In the genomic region with DNA sequence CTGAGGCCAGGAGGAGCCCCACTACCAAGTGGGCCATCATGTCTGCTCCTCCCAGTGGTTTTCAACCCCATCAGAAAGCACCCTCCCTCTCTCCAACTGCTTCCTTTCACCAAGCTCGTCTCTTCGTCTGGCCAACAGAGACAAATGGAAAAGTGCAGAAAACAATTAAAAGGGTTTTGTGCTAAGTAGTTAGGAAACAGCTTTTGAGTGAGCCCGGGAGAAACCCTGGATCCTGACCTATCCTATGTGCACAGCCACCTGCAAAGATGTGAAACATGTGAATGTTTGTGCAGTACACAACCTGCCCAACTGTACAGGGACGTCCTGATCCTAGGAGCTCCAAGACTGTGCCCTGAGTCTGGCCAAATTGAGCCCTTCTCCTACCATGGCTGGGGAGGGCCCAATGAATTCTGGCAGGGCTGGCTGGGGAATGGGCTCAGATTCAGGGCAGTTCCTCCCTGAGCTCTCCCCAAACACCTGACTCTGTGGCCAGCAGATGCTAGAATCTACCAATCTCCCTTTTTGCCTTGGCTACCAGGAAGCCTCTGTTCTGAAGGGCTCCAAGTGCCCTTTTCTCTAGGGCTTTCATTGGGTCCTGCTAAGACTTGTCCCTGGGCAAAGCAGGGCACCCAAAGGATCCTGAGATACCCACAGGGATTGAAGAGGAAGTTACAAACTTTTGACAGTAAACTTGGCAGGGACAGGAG, we compare ENCODE assay signal across 9 cellular contexts. TPM values are rescaled to one million over a fixed set of nuclear protein-coding genes. Genes with fewer than 3 reads are reported as not detected.
DNase-seq lines count a peak whose midpoint lies in the region; ATAC-seq and TF ChIP-seq lines count a peak whose summit lies in the region.
"Had no signal": no experiment of that assay in that cellular context is flagged by ENCODE, and none has a peak within 500 bp of the region (broad histone marks: within the 10 kb centered on the region; RNA-seq: fewer than 3 reads in every experiment).

No MANE protein-coding gene starts in this region.

- no TSS peak for BruUV-seq in Caco-2 (replicated peaks; lab: Mats Ljungman, UMichigan)
- BruUV-seq in PC-3 (replicated peaks; lab: Mats Ljungman, UMichigan): no TSS peak

- 0 out of 2 replicates have a peak overlapping the region, but pooled peaks have one; percentile 17 for H3K9ac ChIP-seq in PC-3 (ENCODE audit: low read length)

- H3F3A ChIP-seq in PC-3 (ENCODE audit: low read length, unreplicated experiment): no peaks in the 10 kb centered on the region

- 77 to 84% methylated on average over 4 of the region's 4 CpGs for WGBS in sigmoid colon, 2 donors

- intact Hi-C loops in Caco-2 (cut with micrococcal nuclease; ENCODE audit: unreplicated experiment): no loop called here
- intact Hi-C loops in PC-3 (cut with micrococcal nuclease): no loop called here
- intact Hi-C loops in sigmoid colon (cut with DNase I): no loop called here
- intact Hi-C loops in left colon (cut with DNase I, micrococcal nuclease): no loop called here

- H3K27ac Mint-ChIP-seq in Caco-2 (ENCODE audit: unreplicated experiment): peak overlapping the region; percentile 58
- peak overlapping the region; percentile 54 for H3K27ac Mint-ChIP-seq in chondrocyte (ENCODE audit: unreplicated experiment)

- POLR2A ChIA-PET in Caco-2 (lab: Charles Lee): interaction anchor here (0.9 to 1.4 kb wide), 3 partner anchors 18 to 104 kb away, joined by 4 read pairs; no protein-coding TSS in a partner anchor
- POLR2A ChIA-PET in PC-3 (lab: Charles Lee; ENCODE audit: unreplicated experiment): no interaction called here

- H3K36me3 Mint-ChIP-seq in Caco-2 (ENCODE audit: insufficient read depth, unreplicated experiment) (peaks cover 20% of the 10 kb centered on the region), chondrocyte (ENCODE audit: low read depth) (peaks cover 16% of the 10 kb centered on the region)

- H3K9me2 ChIP-seq in PC-3 (replicated peaks; ENCODE audit: low read length): no peaks in the 10 kb centered on the region

- no peak overlapping the region for H2AFZ ChIP-seq in PC-3 (ENCODE audit: low read length)

- no peak for TF ChIP-seq EP300 in sigmoid colon (IDR thresholded peaks at IDR 0.05)

- H3K27me3 ChIP-seq in Caco-2 (replicated peaks; ENCODE audit: control insufficient read depth, insufficient read depth, low read length) (no peaks in the 10 kb centered on the region), PC-3 (ENCODE audit: low read length) (no peaks in the 10 kb centered on the region), sigmoid colon (no peaks in the 10 kb centered on the region)

- TF ChIP-seq CTCF in Caco-2 (IDR thresholded peaks at IDR 0.05; ENCODE audit: insufficient read depth in 1 of 2, low read depth in 1 of 2, low read length in 1 of 2, severe bottlenecking in 1 of 2, unreplicated experiment in 1 of 2) (no peak), PC-3 (conservative IDR thresholded peaks at IDR 0.05; ENCODE audit: low read depth, low read length) (no peak), chondrocyte (IDR thresholded peaks at IDR 0.05) (no peak), sigmoid colon (IDR thresholded peaks at IDR 0.05) (no peak)

- H3K4me1 Mint-ChIP-seq in Caco-2 (ENCODE audit: low read depth, unreplicated experiment) (peaks cover 6% of the 10 kb centered on the region), chondrocyte (ENCODE audit: low read depth) (peaks cover 13% of the 10 kb centered on the region)

- no peaks in the 10 kb centered on the region for H4K20me1 ChIP-seq in PC-3 (ENCODE audit: low read length)

- no peaks in the 10 kb centered on the region for H3K9me3 Mint-ChIP-seq in Caco-2 (ENCODE audit: unreplicated experiment)
- H3K9me3 Mint-ChIP-seq in chondrocyte (ENCODE audit: low read depth): no peaks in the 10 kb centered on the region

- CTCF ChIA-PET in Caco-2 (lab: Charles Lee) (interaction anchor here (0.6 to 0.7 kb wide), 2 partner anchors 18 to 253 kb away, joined by 5 to 7 read pairs; no protein-coding TSS in a partner anchor), PC-3 (lab: Charles Lee) (no interaction called here)

- H3K36me3 ChIP-seq in Caco-2 (ENCODE audit: control insufficient read depth, insufficient read depth, low read length): no peaks in the 10 kb centered on the region
- H3K36me3 ChIP-seq in PC-3 (ENCODE audit: low read depth, low read length): peaks cover 9% of the 10 kb centered on the region; the same call in 1 of the 2 replicates
- H3K36me3 ChIP-seq in sigmoid colon: peaks cover 13 to 57% (median 37%) of the 10 kb centered on the region in 4 donors

- DNase-seq in Caco-2 (no peak), PC-3 (no peak), chondrocyte (ENCODE audit: low spot score) (no peak), sigmoid colon (no peak), caudate nucleus (lab: John Stamatoyannopoulos, UW) (no peak), left colon (no peak), activated gamma-delta T cell (lab: John Stamatoyannopoulos, UW) (no peak), nucleus accumbens (lab: John Stamatoyannopoulos, UW) (no peak)
- DNase-seq: left ventricle myocardium superior had no signal

- H3K27me3 Mint-ChIP-seq in Caco-2 (ENCODE audit: insufficient read depth, unreplicated experiment) (no peaks in the 10 kb centered on the region), chondrocyte (ENCODE audit: low read depth) (no peaks in the 10 kb centered on the region)

- H3K4me1 ChIP-seq in Caco-2: peaks cover 9% of the 10 kb centered on the region; the same call in 1 of the 2 replicates
- peaks cover 16% of the 10 kb centered on the region for H3K4me1 ChIP-seq in PC-3 (ENCODE audit: insufficient read depth, low read length)
- H3K4me1 ChIP-seq in sigmoid colon: peaks cover 4 to 50% (median 46%) of the 10 kb centered on the region in 4 donors

- H3K4me3 ChIP-seq in Caco-2 (ENCODE audit: low read depth, low read length): no peak overlapping the region
- H3K4me3 ChIP-seq in PC-3 (ENCODE audit: low read length): no peak overlapping the region
- no peak overlapping the region for H3K4me3 ChIP-seq in sigmoid colon

- no peak overlapping the region for H3K4me3 Mint-ChIP-seq in Caco-2 (ENCODE audit: unreplicated experiment)
- no peak overlapping the region for H3K4me3 Mint-ChIP-seq in chondrocyte (ENCODE audit: unreplicated experiment)

- ATAC-seq in PC-3 (no peak), left colon (no peak)
- ATAC-seq: left ventricle myocardium superior had no signal

- H3K4me2 ChIP-seq in PC-3 (ENCODE audit: low read length): peak overlapping the region; percentile 66; the same call in 1 of the 2 replicates

- H3K9me3 ChIP-seq in Caco-2 (no peaks in the 10 kb centered on the region), PC-3 (ENCODE audit: low read length) (no peaks in the 10 kb centered on the region), sigmoid colon (no peaks in the 10 kb centered on the region)

- peak overlapping the region; percentile 32 for H3K27ac ChIP-seq in PC-3 (ENCODE audit: low read length)
- peak overlapping the region; percentile 31 to 99 (median 67) for H3K27ac ChIP-seq in sigmoid colon
- no peak overlapping the region for H3K27ac ChIP-seq in caudate nucleus (ENCODE audit: low read depth, low read length)

- TF ChIP-seq POLR2A in sigmoid colon (IDR thresholded peaks at IDR 0.05): no peak

- no peaks in the 10 kb centered on the region for H3K79me2 ChIP-seq in PC-3 (ENCODE audit: low read length)

RNA-seq across cellular contexts. Expression of a gene that starts 7.9 kb away (rescaled TPM):
- total RNA-seq in Caco-2 (2022) (132 and 144 TPM in 2 replicates), PC-3 (2014; rRNA removed) (351 and 407 TPM in 2 replicates), chondrocyte (223 to 306 TPM (median 303 TPM) in 3 replicates), sigmoid colon (100 to 1,000 TPM; 581 to 711 (median 629) TPM), left colon (100 to 1,000 TPM; 427 to 487 TPM)
- polyA plus RNA-seq in sigmoid colon: 100 to 1,000 TPM; 561 to 714 (median 581) TPM

RNA-seq across cellular contexts. Expression of a gene that starts 25.3 kb away (rescaled TPM):
- total RNA-seq in Caco-2 (2022) (29.2 and 31.3 TPM in 2 replicates), PC-3 (2014; rRNA removed) (7.7 and 10.0 TPM in 2 replicates), chondrocyte (12.3 to 14.1 TPM (median 13.7 TPM) in 3 replicates), sigmoid colon (10 to 100 TPM; 27.8 to 66.5 (median 47.3) TPM), left colon (10 to 100 TPM; 32.9 to 47.9 TPM)
- polyA plus RNA-seq in sigmoid colon: 10 to 100 TPM; 10.9 to 20.9 (median 14.4) TPM

RNA-seq across cellular contexts. Expression of a gene that starts 39.7 kb away (rescaled TPM):
- 50.0 and 50.7 TPM in 2 replicates for total RNA-seq in Caco-2 (2022)
- total RNA-seq in PC-3 (2014; rRNA removed): 59.6 and 89.4 TPM in 2 replicates
- 62.1 to 68.9 TPM (median 68.1 TPM) in 3 replicates for total RNA-seq in chondrocyte
- total RNA-seq in sigmoid colon: 10 to 100 TPM; 43.2 to 52.5 (median 45.4) TPM
- polyA plus RNA-seq in sigmoid colon: 100 to 1,000 TPM in 2 of 3 donors, 10 to 100 TPM in 1; 90.1 to 151 (median 150) TPM
- total RNA-seq in left colon: 100 to 1,000 TPM; 215 to 248 TPM
